Comparison of ENCODE assay signal across 1 cellular context in genomic region chr2:224584768-224585204, GRCh38.
TF ChIP-seq lines count a peak whose summit lies in the region.

No MANE protein-coding gene starts in this region.

TF ChIP-seq in GM12878, 131 proteins besides CTCF, POLR2A, EP300 and RAD21 (continued from another document):
- TF ChIP-seq ZBTB11 (CRISPR knock-in tag; IDR thresholded peaks at IDR 0.05), result no peak
- no peak for TF ChIP-seq HDAC2 (IDR thresholded peaks at IDR 0.05)
- TF ChIP-seq KDM1A (IDR thresholded peaks at IDR 0.05; ENCODE audit: borderline replicate concordance), result no peak
- no peak for TF ChIP-seq STAT3 (IDR thresholded peaks at IDR 0.05; ENCODE audit: low read depth, low read length)
- no peak for TF ChIP-seq CBX5 (IDR thresholded peaks at IDR 0.05; ENCODE audit: low read depth)
- TF ChIP-seq SIX5 (IDR thresholded peaks at IDR 0.05; ENCODE audit: low read depth, low read length, severe bottlenecking), result no peak
- TF ChIP-seq SREBF2 (IDR thresholded peaks at IDR 0.05; ENCODE audit: low read length), result no peak
- no peak for TF ChIP-seq ZSCAN29 (IDR thresholded peaks at IDR 0.05)
- no peak for TF ChIP-seq TCF3 (IDR thresholded peaks at IDR 0.05; ENCODE audit: borderline replicate concordance, insufficient read depth, low read depth, low read length)
- TF ChIP-seq, protein P1, sequence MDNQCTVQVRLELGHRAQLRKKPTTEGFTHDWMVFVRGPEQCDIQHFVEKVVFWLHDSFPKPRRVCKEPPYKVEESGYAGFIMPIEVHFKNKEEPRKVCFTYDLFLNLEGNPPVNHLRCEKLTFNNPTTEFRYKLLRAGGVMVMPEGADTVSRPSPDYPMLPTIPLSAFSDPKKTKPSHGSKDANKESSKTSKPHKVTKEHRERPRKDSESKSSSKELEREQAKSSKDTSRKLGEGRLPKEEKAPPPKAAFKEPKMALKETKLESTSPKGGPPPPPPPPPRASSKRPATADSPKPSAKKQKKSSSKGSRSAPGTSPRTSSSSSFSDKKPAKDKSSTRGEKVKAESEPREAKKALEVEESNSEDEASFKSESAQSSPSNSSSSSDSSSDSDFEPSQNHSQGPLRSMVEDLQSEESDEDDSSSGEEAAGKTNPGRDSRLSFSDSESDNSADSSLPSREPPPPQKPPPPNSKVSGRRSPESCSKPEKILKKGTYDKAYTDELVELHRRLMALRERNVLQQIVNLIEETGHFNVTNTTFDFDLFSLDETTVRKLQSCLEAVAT (IDR thresholded peaks at IDR 0.05), result no peak
- no peak for TF ChIP-seq POLR2AphosphoS5 (IDR thresholded peaks at IDR 0.05; ENCODE audit: low read length)
- TF ChIP-seq SMAD5 (IDR thresholded peaks at IDR 0.05; ENCODE audit: low read depth), result no peak
- TF ChIP-seq LARP7 (IDR thresholded peaks at IDR 0.05), result peak; percentile 75; the same call in 1 of the 2 replicates
- no peak for TF ChIP-seq NFXL1 (IDR thresholded peaks at IDR 0.05; ENCODE audit: borderline replicate concordance)
- TF ChIP-seq MXI1 (IDR thresholded peaks at IDR 0.05; ENCODE audit: low read depth, low read length), result peak; percentile 25; the same call in 1 of the 2 replicates
